1 cellular context compared by ENCODE assay signal in the genomic region with DNA sequence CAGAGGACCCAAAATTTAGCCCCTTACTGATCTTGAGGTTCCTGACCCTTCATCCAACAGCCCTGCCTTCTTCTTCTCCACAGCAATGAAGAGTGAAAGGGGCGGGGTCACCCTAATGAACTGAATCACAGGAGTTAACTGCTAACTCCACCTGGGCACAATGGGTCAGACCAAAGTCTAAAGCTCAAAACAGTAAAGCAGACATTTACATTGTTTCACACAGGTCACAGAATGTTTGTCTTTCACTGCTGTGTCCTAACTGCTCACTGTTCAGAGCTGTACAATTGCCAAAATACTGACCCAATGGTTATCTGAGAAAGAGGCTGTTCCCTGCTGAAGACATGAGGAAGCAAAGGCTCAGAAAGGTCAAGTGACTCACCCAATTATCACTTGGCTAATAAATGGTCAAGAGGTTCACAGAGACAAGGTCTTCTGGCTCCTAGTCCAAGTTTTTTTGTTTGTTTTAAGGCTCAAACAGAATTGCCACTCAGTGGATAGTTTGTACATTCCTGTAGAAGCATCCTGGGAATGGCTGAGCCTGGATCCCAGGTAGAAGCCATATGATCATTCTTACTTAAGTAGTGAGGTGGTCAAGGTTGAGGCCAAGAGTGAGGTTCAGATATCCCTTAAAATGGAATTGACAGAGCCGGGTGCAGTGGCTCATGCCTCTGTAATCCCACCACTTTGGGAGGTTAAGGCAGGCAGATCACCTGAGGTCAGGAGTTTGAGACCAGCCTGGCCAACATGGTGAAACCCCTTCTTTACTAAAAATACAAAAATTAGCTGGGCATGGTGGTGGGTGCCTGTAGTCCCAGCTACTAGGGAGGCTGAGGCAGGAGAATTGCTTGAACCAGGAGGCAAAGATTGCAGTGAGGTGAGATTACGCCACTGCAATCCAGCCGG.
TF ChIP-seq lines count a peak whose summit lies in the region.

No MANE protein-coding gene starts in this region.

TF ChIP-seq in endothelial cell of umbilical vein, 7 proteins besides CTCF, POLR2A, EP300 and RAD21:
- TF ChIP-seq JUN (IDR thresholded peaks at IDR 0.05; ENCODE audit: borderline replicate concordance, insufficient read depth, insufficient read length, low read depth) (peak; percentile 66), POLR2AphosphoS5 (IDR thresholded peaks at IDR 0.05; ENCODE audit: insufficient read depth, low read depth, low read length) (peak; percentile 87), MYC (IDR thresholded peaks at IDR 0.05; ENCODE audit: low read depth, low read length) (no peak), EZH2 (IDR thresholded peaks at IDR 0.05; ENCODE audit: borderline replicate concordance, low read depth, low read length, severe bottlenecking) (no peak), GATA2 (IDR thresholded peaks at IDR 0.05; ENCODE audit: insufficient read depth, insufficient read length, low read depth, low read length) (peak; percentile 78), FOS (IDR thresholded peaks at IDR 0.05; ENCODE audit: borderline replicate concordance, insufficient read depth, low read length) (peak; percentile 65)
